ENCODE assay signal across 9 cellular contexts in the genomic region with DNA sequence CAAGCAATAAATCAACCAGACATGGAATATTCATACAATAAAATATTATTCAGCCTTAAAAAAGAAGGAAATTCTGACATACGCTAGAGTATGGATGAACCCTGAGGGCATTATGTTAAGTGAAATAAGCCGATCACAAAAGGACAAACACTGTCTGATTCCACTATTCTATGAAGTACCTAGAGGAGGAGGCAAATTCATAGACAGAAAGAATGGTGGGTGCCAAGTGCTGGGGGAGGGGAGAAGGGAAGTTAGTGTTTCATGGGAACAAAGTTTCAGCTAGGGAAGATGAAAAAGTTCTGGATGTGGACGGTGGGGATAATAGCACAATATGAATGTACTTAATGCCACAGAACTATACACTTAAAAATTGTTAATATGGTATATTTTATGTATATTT. TPM values are rescaled to one million over a fixed set of nuclear protein-coding genes. Genes with fewer than 3 reads are reported as not detected.
A peak's percentile ranks its signal among the peaks of the same experiment; 100 is the strongest.
DNase-seq lines count a peak whose midpoint lies in the region; ATAC-seq and TF ChIP-seq lines count a peak whose summit lies in the region.
"Had no signal": no experiment of that assay in that cellular context is flagged by ENCODE, and none has a peak within 500 bp of the region (broad histone marks: within the 10 kb centered on the region; RNA-seq: fewer than 3 reads in every experiment).

No MANE protein-coding gene starts in this region.

- no peaks in the 10 kb centered on the region for H3K9me3 Mint-ChIP-seq in HFFc6
- H3K9me3 Mint-ChIP-seq in activated T-helper 1 cell treated with anti-CD3 and anti-CD28 coated beads, Interleukin-12 subunit alpha, Interleukin-12 subunit beta, Interleukin-2, Interleukin-4 antibody, amounts not matched to agents 30 ng/mL and 10 ng/mL and 1 ng/mL, durations not matched to agents 14 hours and 24 hours and 36 hours = no peaks in the 10 kb centered on the region

- H3K4me1 ChIP-seq in left lung (peaks cover 97 to 99% of the 10 kb centered on the region in 2 donors), stomach (peaks cover 99 to 100% (median 100%) of the 10 kb centered on the region in 4 donors)

- H3K4me3 ChIP-seq in left lung (no peak overlapping the region), stomach (no peak overlapping the region)

- peaks cover under 1% of the 10 kb centered on the region; the same call in 1 of the 2 replicates for H3K27me3 Mint-ChIP-seq in HFFc6 (ENCODE audit: insufficient read depth)
- H3K27me3 Mint-ChIP-seq in activated T-helper 1 cell treated with anti-CD3 and anti-CD28 coated beads, Interleukin-12 subunit alpha, Interleukin-12 subunit beta, Interleukin-2, Interleukin-4 antibody, amounts not matched to agents 30 ng/mL and 10 ng/mL and 1 ng/mL, durations not matched to agents 14 hours and 24 hours and 36 hours (ENCODE audit: insufficient read depth) = no peaks in the 10 kb centered on the region

- H3K27ac Mint-ChIP-seq in HFFc6 = peak overlapping the region; percentile 93
- H3K27ac Mint-ChIP-seq in activated T-helper 1 cell treated with anti-CD3 and anti-CD28 coated beads, Interleukin-12 subunit alpha, Interleukin-12 subunit beta, Interleukin-2, Interleukin-4 antibody, amounts not matched to agents 30 ng/mL and 10 ng/mL and 1 ng/mL, durations not matched to agents 14 hours and 24 hours and 36 hours = peak overlapping the region; percentile 95

- H3K4me1 Mint-ChIP-seq in HFFc6 (ENCODE audit: low read depth) = peaks cover 100% of the 10 kb centered on the region
- peaks cover 98% of the 10 kb centered on the region for H3K4me1 Mint-ChIP-seq in activated T-helper 1 cell treated with anti-CD3 and anti-CD28 coated beads, Interleukin-12 subunit alpha, Interleukin-12 subunit beta, Interleukin-2, Interleukin-4 antibody, amounts not matched to agents 30 ng/mL and 10 ng/mL and 1 ng/mL, durations not matched to agents 14 hours and 24 hours and 36 hours (ENCODE audit: low read depth)

- peak overlapping the region; percentile 82 for H3K4me3 Mint-ChIP-seq in HFFc6
- H3K4me3 Mint-ChIP-seq in activated T-helper 1 cell treated with anti-CD3 and anti-CD28 coated beads, Interleukin-12 subunit alpha, Interleukin-12 subunit beta, Interleukin-2, Interleukin-4 antibody, amounts not matched to agents 30 ng/mL and 10 ng/mL and 1 ng/mL, durations not matched to agents 14 hours and 24 hours and 36 hours = peak overlapping the region; percentile 61

- H3K36me3 Mint-ChIP-seq in HFFc6 (ENCODE audit: low read depth) = peaks cover 32% of the 10 kb centered on the region
- H3K36me3 Mint-ChIP-seq in activated T-helper 1 cell treated with anti-CD3 and anti-CD28 coated beads, Interleukin-12 subunit alpha, Interleukin-12 subunit beta, Interleukin-2, Interleukin-4 antibody, amounts not matched to agents 30 ng/mL and 10 ng/mL and 1 ng/mL, durations not matched to agents 14 hours and 24 hours and 36 hours (ENCODE audit: low read depth) = peaks cover 16% of the 10 kb centered on the region

- H3K9me3 ChIP-seq in left lung = no peaks in the 10 kb centered on the region
- H3K9me3 ChIP-seq in stomach = no peaks in the 10 kb centered on the region

- H3K36me3 ChIP-seq in left lung (no peaks in the 10 kb centered on the region), stomach (peaks cover 0 to under 1% (median 0%) of the 10 kb centered on the region in 4 donors)

- TF ChIP-seq POLR2A in stomach (IDR thresholded peaks at IDR 0.05) = no peak

- H3K27ac ChIP-seq in left lung (peak overlapping the region; percentile 78 to 85), stomach (peak overlapping the region in 4 of 5 donors; percentile 83 to 100 (median 98))

- TF ChIP-seq EP300 in stomach (IDR thresholded peaks at IDR 0.05) = no peak

- no peak for ATAC-seq in left lung
- no peak for ATAC-seq in HG03571 (IDR thresholded peaks at IDR 0.05; ENCODE audit: unreplicated experiment)

- DNase-seq in HFFc6 (no peak), left lung (no peak), stomach (no peak), DMS 273 treated with DMSO at 0.1 percent for 48 hours (lab: John Stamatoyannopoulos, UW) (no peak)
- no peak for DNase-seq in activated T-helper 1 cell treated with anti-CD3 and anti-CD28 coated beads, Interleukin-12 subunit alpha, Interleukin-12 subunit beta, Interleukin-2, Interleukin-4 antibody, amounts not matched to agents 30 ng/mL and 10 ng/mL and 1 ng/mL, durations not matched to agents 14 hours and 24 hours and 36 hours (ENCODE audit: low spot score)
- DNase-seq in stimulated activated CD4-positive, alpha-beta T cell treated with anti-CD3 and anti-CD28 coated beads, Interleukin-4, amount 100 ng/mL, for 24 hours = no peak
- DNase-seq: KBM-7, occipital lobe had no signal

- 47 to 86% (median 80%) methylated on average over 3 of the region's 3 CpGs for WGBS in stomach, 5 donors

- intact Hi-C loops in activated T-helper 1 cell treated with anti-CD3 and anti-CD28 coated beads, Interleukin-12 subunit alpha, Interleukin-12 subunit beta, Interleukin-2, Interleukin-4 antibody, amounts not matched to agents 30 ng/mL and 10 ng/mL and 1 ng/mL, durations not matched to agents 14 hours and 24 hours and 36 hours (cut with micrococcal nuclease) = loop anchor here (5.0 kb wide), 2 partner anchors 99 to 231 kb away; no protein-coding TSS in a partner anchor
- intact Hi-C loops in left lung (cut with DNase I) = no loop called here
- intact Hi-C loops in stomach (cut with DNase I; ENCODE audit: low total_unique reads) = no loop called here

- H3K27me3 ChIP-seq in left lung = no peaks in the 10 kb centered on the region
- H3K27me3 ChIP-seq in stomach = no peaks in the 10 kb centered on the region

- no peak for TF ChIP-seq CTCF in HFFc6 (IDR thresholded peaks at IDR 0.05)
- TF ChIP-seq CTCF in left lung (IDR thresholded peaks at IDR 0.05) = no peak
- no peak for TF ChIP-seq CTCF in stomach (IDR thresholded peaks at IDR 0.05)

RNA-seq across cellular contexts. Expression of a gene that starts 19.8 kb away (rescaled TPM):
- total RNA-seq in HFFc6 (2021; fragmentation: NEBNext Ultra II Directional; extraction: Animal tissue kit (Norgen Biotek cat#: 25700)) = 10 to 100 TPM; 29.6 to 35.8 (median 30.7) TPM
- total RNA-seq in activated T-helper 1 cell treated with anti-CD3 and anti-CD28 coated beads, Interleukin-12 subunit alpha, Interleukin-12 subunit beta, Interleukin-2, Interleukin-4 antibody, amounts not matched to agents 30 ng/mL and 10 ng/mL and 1 ng/mL, durations not matched to agents 14 hours and 24 hours and 36 hours = 26.7 and 26.8 TPM in 2 replicates
- total RNA-seq in left lung (10 to 100 TPM; 43.3 to 46.3 TPM), stomach (100 to 1,000 TPM in 1 of 5 donors, 10 to 100 TPM in 3, 1 to 10 TPM in 1; 7.0 to 123 (median 29.3) TPM)
- polyA plus RNA-seq in stomach = 10 to 100 TPM in 1 of 3 donors, 1 to 10 TPM in 2; 4.5 to 10.1 (median 9.9) TPM
